ENCODE assay signal across 1 cellular context in the genomic region with DNA sequence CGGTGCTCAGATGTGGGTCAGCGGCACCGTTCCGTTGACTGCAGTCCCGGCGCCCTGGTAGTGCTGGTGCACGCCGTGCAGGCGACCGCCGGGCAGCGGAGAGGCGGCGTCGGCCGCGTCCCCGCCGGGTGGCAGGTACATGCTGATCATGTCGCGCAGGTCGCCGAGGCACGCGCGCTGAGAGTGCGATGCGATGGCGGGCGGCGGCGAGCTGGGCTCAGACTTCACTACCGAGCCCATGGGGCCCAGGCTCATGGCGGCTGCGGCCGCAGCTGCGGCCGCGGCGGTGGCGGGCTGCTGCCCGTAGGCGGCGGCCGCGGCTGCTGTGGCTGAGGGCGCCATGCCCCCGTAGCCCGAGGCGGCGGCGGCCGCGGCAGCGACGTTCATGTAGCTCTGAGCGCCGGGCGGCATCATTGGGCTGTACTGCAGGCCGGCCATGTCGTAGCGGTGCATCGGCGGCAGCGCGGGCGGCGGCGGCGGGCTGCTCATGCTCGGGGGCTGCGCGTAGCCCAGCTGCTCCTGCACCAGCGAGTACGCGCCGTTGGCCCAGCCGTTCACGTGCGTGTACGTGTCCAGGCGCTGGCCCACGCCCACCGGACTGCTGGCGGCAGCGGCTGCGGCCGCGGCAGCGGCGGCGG.
TF ChIP-seq lines count a peak whose summit lies in the region.

No MANE protein-coding gene starts in this region.

TF ChIP-seq in WTC11, 78 proteins besides CTCF, POLR2A, EP300 and RAD21 (continued from another document):
- TF ChIP-seq, protein P1, sequence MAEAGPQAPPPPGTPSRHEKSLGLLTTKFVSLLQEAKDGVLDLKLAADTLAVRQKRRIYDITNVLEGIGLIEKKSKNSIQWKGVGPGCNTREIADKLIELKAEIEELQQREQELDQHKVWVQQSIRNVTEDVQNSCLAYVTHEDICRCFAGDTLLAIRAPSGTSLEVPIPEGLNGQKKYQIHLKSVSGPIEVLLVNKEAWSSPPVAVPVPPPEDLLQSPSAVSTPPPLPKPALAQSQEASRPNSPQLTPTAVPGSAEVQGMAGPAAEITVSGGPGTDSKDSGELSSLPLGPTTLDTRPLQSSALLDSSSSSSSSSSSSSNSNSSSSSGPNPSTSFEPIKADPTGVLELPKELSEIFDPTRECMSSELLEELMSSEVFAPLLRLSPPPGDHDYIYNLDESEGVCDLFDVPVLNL (CRISPR knock-in tag; IDR thresholded peaks at IDR 0.05; ENCODE audit: borderline replicate concordance, low read depth) = no peak
- TF ChIP-seq HMGA2 (CRISPR knock-in tag; IDR thresholded peaks at IDR 0.05) (no peak), SP1 (CRISPR knock-in tag; conservative IDR thresholded peaks at IDR 0.05) (no peak), ESRRA (CRISPR knock-in tag; IDR thresholded peaks at IDR 0.05; ENCODE audit: borderline replicate concordance) (no peak), ATF1 (CRISPR knock-in tag; IDR thresholded peaks at IDR 0.05) (no peak)
